8 cellular contexts compared by ENCODE assay signal in the genomic region with DNA sequence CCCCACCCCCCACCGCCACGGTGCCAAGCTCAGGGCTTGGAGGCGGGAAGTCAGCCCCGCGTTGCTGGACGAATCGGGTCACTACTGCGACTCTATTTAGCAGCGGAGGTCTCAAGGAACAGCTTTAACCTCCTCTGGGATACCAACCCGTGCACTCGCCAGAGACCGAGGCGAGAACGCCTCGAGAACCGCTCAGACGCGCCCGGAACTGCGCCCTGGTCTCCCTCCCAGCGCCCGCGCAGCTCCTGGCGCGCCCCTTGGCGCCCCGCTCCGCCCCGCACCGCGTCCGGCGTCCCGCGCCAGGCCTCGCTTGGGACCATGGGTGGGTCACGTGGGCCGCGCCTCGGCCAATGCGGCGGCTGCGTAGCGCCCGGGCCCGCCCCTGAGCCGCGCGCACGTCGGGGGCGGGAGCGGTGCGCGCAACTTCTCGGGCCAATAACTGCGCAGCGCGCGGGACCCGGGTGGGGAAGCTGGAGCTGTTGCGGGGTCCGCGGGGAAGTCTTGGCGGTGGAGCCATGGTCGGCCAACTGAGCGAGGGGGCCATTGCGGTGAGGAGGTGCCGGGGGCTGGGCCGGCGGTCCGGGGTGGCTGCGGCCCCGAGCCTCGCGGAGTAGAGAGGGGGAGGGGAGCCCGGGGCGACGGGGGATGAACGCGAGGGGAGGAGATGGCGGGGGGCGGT. TPM values are rescaled to one million over a fixed set of nuclear protein-coding genes. Genes with fewer than 3 reads are reported as not detected.
DNase-seq lines count a peak whose midpoint lies in the region; ATAC-seq and TF ChIP-seq lines count a peak whose summit lies in the region.

A gene (plus strand): TSS at position 427 of the 679 bp plus-strand sequence. CDS start 89 bp downstream, at position 516.
A gene with protein sequence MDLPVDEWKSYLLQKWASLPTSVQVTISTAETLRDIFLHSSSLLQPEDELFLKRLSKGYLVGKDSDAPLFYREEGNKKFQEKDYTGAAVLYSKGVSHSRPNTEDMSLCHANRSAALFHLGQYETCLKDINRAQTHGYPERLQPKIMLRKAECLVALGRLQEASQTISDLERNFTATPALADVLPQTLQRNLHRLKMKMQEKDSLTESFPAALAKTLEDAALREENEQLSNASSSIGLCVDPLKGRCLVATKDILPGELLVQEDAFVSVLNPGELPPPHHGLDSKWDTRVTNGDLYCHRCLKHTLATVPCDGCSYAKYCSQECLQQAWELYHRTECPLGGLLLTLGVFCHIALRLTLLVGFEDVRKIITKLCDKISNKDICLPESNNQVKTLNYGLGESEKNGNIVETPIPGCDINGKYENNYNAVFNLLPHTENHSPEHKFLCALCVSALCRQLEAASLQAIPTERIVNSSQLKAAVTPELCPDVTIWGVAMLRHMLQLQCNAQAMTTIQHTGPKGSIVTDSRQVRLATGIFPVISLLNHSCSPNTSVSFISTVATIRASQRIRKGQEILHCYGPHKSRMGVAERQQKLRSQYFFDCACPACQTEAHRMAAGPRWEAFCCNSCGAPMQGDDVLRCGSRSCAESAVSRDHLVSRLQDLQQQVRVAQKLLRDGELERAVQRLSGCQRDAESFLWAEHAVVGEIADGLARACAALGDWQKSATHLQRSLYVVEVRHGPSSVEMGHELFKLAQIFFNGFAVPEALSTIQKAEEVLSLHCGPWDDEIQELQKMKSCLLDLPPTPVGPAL (minus strand): TSS at position 324 of the 679 bp plus-strand sequence. CDS start 1,908 bp downstream, outside the sequence.

- TF ChIP-seq POLR2A in heart left ventricle (IDR thresholded peaks at IDR 0.05) = peak; percentile 55 to 77
- peak; percentile 27 to 84 for TF ChIP-seq POLR2A in tibial nerve (IDR thresholded peaks at IDR 0.05)

- H3K4me1 ChIP-seq in heart left ventricle (peaks cover 0 to 42% (median 14%) of the 10 kb centered on the region in 12 donors), trophoblast cell (ENCODE audit: control insufficient read depth in 1 of 2, insufficient read depth in 2 of 2, low read length in 2 of 2) (peaks cover 4 to 6% of the 10 kb centered on the region in 2 experiments), tibial nerve (peaks cover 0 to 37% (median 12%) of the 10 kb centered on the region in 4 donors)

- peak within 1 kb of the TSS in 11 of 12 donors; percentile 75 to 91 (median 87) for H3K27ac ChIP-seq in heart left ventricle
- peak within 1 kb of the TSS; percentile 24 for H3K27ac ChIP-seq in trophoblast cell (ENCODE audit: low read depth, low read length)
- H3K27ac ChIP-seq in tibial nerve = peak within 1 kb of the TSS; percentile 69 to 95 (median 92)

- peak within 1 kb of the TSS; percentile 68 for H2AFZ ChIP-seq in trophoblast cell (ENCODE audit: insufficient read depth, low read length, poor library complexity)

- H3K79me1 ChIP-seq in trophoblast cell (ENCODE audit: low read length) = peaks cover 4% of the 10 kb centered on the region

- H3K4me3 ChIP-seq in HFF-Myc (replicated peaks; ENCODE audit: low read depth, low read length) (peak within 1 kb of the TSS; percentile 82), heart left ventricle (peak within 1 kb of the TSS; percentile 46 to 97 (median 82)), trophoblast cell (ENCODE audit: low read depth, low read length) (peak within 1 kb of the TSS; percentile 89), tibial nerve (peak within 1 kb of the TSS; percentile 83 to 93 (median 87))

- 0 to 1% (median 1%) methylated on average over 14 to 83 of the region's 83 CpGs for WGBS in heart left ventricle, 4 donors
- WGBS in trophoblast cell (ENCODE audit: extremely low coverage, insufficient coverage, insufficient read length) = no CpG with 5 or more reads among the region's 83 CpGs
- 0% methylated on average over 20 to 56 of the region's 83 CpGs for WGBS in tibial nerve, 2 donors

- H3K36me3 ChIP-seq in heart left ventricle (peaks cover 0 to 47% (median 34%) of the 10 kb centered on the region in 9 donors), trophoblast cell (ENCODE audit: control insufficient read depth in 1 of 2, insufficient read depth in 2 of 2, low read length in 2 of 2) (peaks cover 4 to 12% of the 10 kb centered on the region in 2 experiments), tibial nerve (peaks cover 0 to 47% (median 0%) of the 10 kb centered on the region in 3 donors)

- TF ChIP-seq EP300 in tibial nerve (IDR thresholded peaks at IDR 0.05) = peak in 1 of 2 donors; percentile 72

- H3K9me3 ChIP-seq in heart left ventricle (no peaks in the 10 kb centered on the region), trophoblast cell (ENCODE audit: insufficient read depth, low read depth, low read length) (no peaks in the 10 kb centered on the region), tibial nerve (no peaks in the 10 kb centered on the region)

- H3K23ac ChIP-seq in trophoblast cell (ENCODE audit: low read length) = no peak within 1 kb of the TSS

- H3K18ac ChIP-seq in trophoblast cell (ENCODE audit: low read length) = peak within 1 kb of the TSS; percentile 67

- no peaks in the 10 kb centered on the region for H3K27me3 ChIP-seq in heart left ventricle
- no peaks in the 10 kb centered on the region for H3K27me3 ChIP-seq in trophoblast cell (ENCODE audit: insufficient read depth, low read length)
- no peaks in the 10 kb centered on the region for H3K27me3 ChIP-seq in tibial nerve

- peak within 1 kb of the TSS; percentile 89 for H4K12ac ChIP-seq in trophoblast cell (ENCODE audit: low read depth, low read length)

- H2BK5ac ChIP-seq in trophoblast cell (ENCODE audit: low read depth, low read length, poor library complexity) = peak within 1 kb of the TSS; percentile 23

- POLR2A ChIA-PET in GM10248 (lab: Yijun Ruan, JAX) = interaction anchor here (1.0 kb wide), 1 partner anchor 113 kb away, joined by 3 read pairs; no protein-coding TSS in a partner anchor

- TF ChIP-seq CTCF in GM10248 (IDR thresholded peaks at IDR 0.05; ENCODE audit: control extremely low read depth, extremely low read depth, low read depth, missing control alignments) (no peak), HFF-Myc (IDR thresholded peaks at IDR 0.05; ENCODE audit: low read depth, low read length, missing control alignments) (no peak), heart left ventricle (IDR thresholded peaks at IDR 0.05) (no peak), tibial nerve (IDR thresholded peaks at IDR 0.05) (peak in 1 of 5 experiments; percentile 27)

- no peak within 1 kb of the TSS for H2BK12ac ChIP-seq in trophoblast cell (ENCODE audit: low read length)

- ATAC-seq in heart left ventricle = peak; percentile 98 to 100 (median 100)

- peak within 1 kb of the TSS; percentile 84 for H3K4ac ChIP-seq in trophoblast cell (ENCODE audit: low read depth, low read length)

- peak within 1 kb of the TSS; percentile 39 for H2BK120ac ChIP-seq in trophoblast cell (ENCODE audit: insufficient read depth, low read length, poor library complexity)

- H3K4me2 ChIP-seq in trophoblast cell (ENCODE audit: low read length) = peak within 1 kb of the TSS; percentile 89

- peaks cover 8% of the 10 kb centered on the region for H3K79me2 ChIP-seq in trophoblast cell (ENCODE audit: control insufficient read depth, insufficient read depth, low read length, poor library complexity)

- intact Hi-C loops in heart left ventricle (cut with DNase I) = no loop called here

- peak within 1 kb of the TSS; percentile 64 for H4K91ac ChIP-seq in trophoblast cell (ENCODE audit: low read depth, low read length)

- peak within 1 kb of the TSS; percentile 72 for H3K14ac ChIP-seq in trophoblast cell (ENCODE audit: low read length)

- H4K8ac ChIP-seq in trophoblast cell (ENCODE audit: low read depth, low read length) = peak within 1 kb of the TSS; percentile 92

- H3K9ac ChIP-seq in trophoblast cell (ENCODE audit: low read length) = peak within 1 kb of the TSS; percentile 99

- H2AK5ac ChIP-seq in trophoblast cell (ENCODE audit: low read length) = peak within 1 kb of the TSS; percentile 33

- CTCF ChIA-PET in GM10248 (lab: Yijun Ruan, JAX) = interaction anchor here (0.9 kb wide), 1 partner anchor 255 kb away, joined by 4 read pairs; no protein-coding TSS in a partner anchor

- DNase-seq in GM10248 (ENCODE audit: extremely low spot score) (peak; percentile 97), HFF-Myc (ENCODE audit: extremely low read depth, low read depth) (peak; percentile 29), MV-4-11 (lab: John Stamatoyannopoulos, UW) (peak; percentile 82), SW480 (ENCODE audit: low spot score) (peak; percentile 76), heart left ventricle (peak; percentile 89 to 94 (median 91)), trophoblast cell (peak; percentile 87 to 92), tibial nerve (ENCODE audit: low spot score in 2 of 2) (peak; percentile 74 to 80)
- peak; percentile 74 for DNase-seq in activated naive CD8-positive, alpha-beta T cell treated with anti-CD3 and anti-CD28 coated beads, Interleukin-2, amount 50 U/mL, for 16 hours (ENCODE audit: low read depth, low spot score)

RNA-seq across cellular contexts. Expression of the first gene that starts in this region (rescaled TPM):
- total RNA-seq in heart left ventricle (10 to 100 TPM; 20.1 to 87.4 (median 64.6) TPM), tibial nerve (10 to 100 TPM; 18.0 to 31.0 (median 26.7) TPM)
- 10 to 100 TPM; 10.4 to 35.0 TPM for polyA plus RNA-seq in heart left ventricle
- polyA plus RNA-seq in trophoblast cell (2013) = 41.4 and 42.6 TPM in 2 replicates

RNA-seq across cellular contexts. Expression of the second gene that starts in this region (rescaled TPM):
- total RNA-seq in heart left ventricle = 10 to 100 TPM in 3 of 9 donors, 1 to 10 TPM in 6; 5.2 to 15.9 (median 8.3) TPM
- polyA plus RNA-seq in heart left ventricle = 1 to 10 TPM; 5.6 to 6.5 TPM
- polyA plus RNA-seq in trophoblast cell (2013) = 6.8 and 7.2 TPM in 2 replicates
- 10 to 100 TPM; 15.1 to 19.9 (median 17.5) TPM for total RNA-seq in tibial nerve

Comparison
In these comparisons a context has a peak if more than half of its experiments do, and no peak if none do; other contexts are left out.
1. Peak in every context shown above with its lines: DNase-seq, ATAC-seq, H3K4me3 ChIP-seq and H3K27ac ChIP-seq.
2. DNase-seq: peak in every context shown above with its lines; median percentile 97 in GM10248; 91 in heart left ventricle; 90 in trophoblast cell; 82 in MV-4-11; 77 in tibial nerve; 76 in SW480; 74 in activated naive CD8-positive, alpha-beta T cell treated with anti-CD3 and anti-CD28 coated beads, Interleukin-2, amount 50 U/mL, for 16 hours; 29 in HFF-Myc.
3. H3K27ac ChIP-seq: peak in every context shown above with its lines; median percentile 92 in tibial nerve; 87 in heart left ventricle; 24 in trophoblast cell.